ENCODE assay signal across 12 cellular contexts in the genomic region with DNA sequence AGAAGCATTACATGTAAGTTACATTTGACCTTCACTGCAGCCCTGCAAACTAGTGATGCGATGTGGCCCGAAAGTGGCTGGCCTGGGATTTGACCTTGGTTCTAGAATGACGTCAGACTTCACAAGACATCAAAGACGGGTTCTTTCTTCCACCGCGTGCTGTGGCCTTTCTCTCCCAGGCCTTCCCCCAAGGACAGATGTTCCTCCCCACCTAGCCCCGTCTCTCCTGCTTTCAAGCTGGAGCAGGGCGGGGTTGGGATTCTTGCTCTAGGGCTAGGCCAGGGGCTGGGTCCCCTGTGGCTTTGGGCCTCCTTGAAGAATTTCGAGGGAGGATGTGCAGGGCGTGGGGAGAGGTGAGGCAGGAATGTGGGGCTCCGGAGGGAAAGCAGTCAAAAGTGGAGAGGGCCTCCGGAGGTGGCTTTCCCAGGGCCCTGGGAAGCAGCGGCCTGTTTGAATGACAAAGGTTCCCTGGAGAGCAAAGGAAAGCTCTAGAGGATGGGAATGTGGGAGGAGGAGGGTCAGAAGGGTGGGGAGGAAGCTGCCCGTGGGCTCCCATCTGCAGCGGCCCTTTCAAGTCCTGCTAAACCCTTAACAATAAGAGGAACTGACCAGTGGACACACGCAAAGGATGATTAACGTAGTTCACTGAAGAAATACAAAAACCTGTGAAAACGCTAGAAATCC. TPM values are rescaled to one million over a fixed set of nuclear protein-coding genes. Genes with fewer than 3 reads are reported as not detected.
DNase-seq lines count a peak whose midpoint lies in the region; ATAC-seq, FAIRE-seq and TF ChIP-seq lines count a peak whose summit lies in the region.
"Had no signal": no experiment of that assay in that cellular context is flagged by ENCODE, and none has a peak within 500 bp of the region (broad histone marks: within the 10 kb centered on the region; RNA-seq: fewer than 3 reads in every experiment).

No MANE protein-coding gene starts in this region.

- H3K4me2 ChIP-seq in H1 (ENCODE audit: insufficient read depth in 1 of 2, low read depth in 2 of 2, low read length in 2 of 2) (peak overlapping the region; percentile 55 to 62), mesendoderm (ENCODE audit: low read length) (no peak overlapping the region)

- H3K4ac ChIP-seq in H1 (replicated peaks; ENCODE audit: insufficient read length, low read depth, low read length) (peak overlapping the region; percentile 100), mesendoderm (ENCODE audit: low read depth, low read length) (peak overlapping the region; percentile 95)

- H2BK15ac ChIP-seq in H1 (ENCODE audit: low read length) (no peak overlapping the region), mesendoderm (replicated peaks; ENCODE audit: low read depth) (no peak overlapping the region)

- H2BK20ac ChIP-seq in H1 (ENCODE audit: low read length) = peak overlapping the region; percentile 100

- no peak overlapping the region for H2AFZ ChIP-seq in H1 (ENCODE audit: low read length)

- H2BK5ac ChIP-seq in H1 (ENCODE audit: low read depth, low read length) (peak overlapping the region; percentile 100), mesendoderm (ENCODE audit: low read length) (peak overlapping the region; percentile 98)

- FAIRE-seq in H1 (lab: Jason Lieb, UNC) (peak; percentile 100), urothelium cell line (lab: Jason Lieb, UNC) (peak; percentile 48)
- FAIRE-seq: G401.6 had no signal

- CTCF ChIA-PET in H1 (lab: Charles Lee; ENCODE audit: partially characterized antibody) = interaction anchor here (0.7 to 1.4 kb wide), 4 partner anchors 64 to 135 kb away, joined by 3 to 6 read pairs (median 4); no protein-coding TSS in a partner anchor

- H3K4me1 Mint-ChIP-seq in activated T-cell treated with anti-CD3 and anti-CD28 coated beads, Interleukin-2, amount 50 U/mL, for 24 hours (ENCODE audit: low read depth) = no peaks in the 10 kb centered on the region
- peaks cover 4% of the 10 kb centered on the region for H3K4me1 Mint-ChIP-seq in T-helper 17 cell
- H3K4me1 Mint-ChIP-seq: activated CD4-positive, alpha-beta T cell treated with anti-CD3 and anti-CD28 coated beads for 36 hours; CD14-positive monocyte had no signal

- peak overlapping the region; percentile 96 for H3K27ac ChIP-seq in H1 (ENCODE audit: low read depth, low read length)
- H3K27ac ChIP-seq in mesendoderm (ENCODE audit: low read depth, low read length) = peak overlapping the region; percentile 98

- H3K18ac ChIP-seq in H1 (ENCODE audit: extremely low read depth, low read length) = peak overlapping the region; percentile 99
- H3K18ac ChIP-seq in mesendoderm (ENCODE audit: low read length) = peak overlapping the region; percentile 98

- ATAC-seq in T-helper 17 cell = no peak
- ATAC-seq: activated CD4-positive, alpha-beta T cell treated with anti-CD3 and anti-CD28 coated beads for 36 hours had no signal

- no peaks in the 10 kb centered on the region for H4K20me1 ChIP-seq in H1 (replicated peaks in 1 of 2; ENCODE audit: control insufficient read depth in 1 of 2, insufficient read depth in 2 of 2, low read length in 2 of 2)

- no peaks in the 10 kb centered on the region for H3K9me3 Mint-ChIP-seq in activated T-cell treated with anti-CD3 and anti-CD28 coated beads, Interleukin-2, amount 50 U/mL, for 24 hours

- peak overlapping the region; percentile 99; the same call in 1 of the 2 replicates for H4K8ac ChIP-seq in H1 (ENCODE audit: extremely low read depth, insufficient read depth, low read length)
- H4K8ac ChIP-seq in mesendoderm (ENCODE audit: low read depth, low read length) = no peak overlapping the region

- H4K91ac ChIP-seq in H1 (replicated peaks; ENCODE audit: insufficient read length, low read length) = peak overlapping the region; percentile 100

- no peak overlapping the region for H3K14ac ChIP-seq in H1 (ENCODE audit: insufficient read length)

- DNase-seq in NCI-H226 = peak; percentile 14
- DNase-seq in H1 (ENCODE audit: low read depth in 1 of 2, low spot score in 2 of 2) = peak; percentile 87 to 99
- peak; percentile 100 for DNase-seq in mesendoderm
- DNase-seq in urothelium cell line (ENCODE audit: low spot score) = peak; percentile 75
- DNase-seq in activated T-cell treated with anti-CD3 and anti-CD28 coated beads, Interleukin-2, amount 50 U/mL, for 24 hours = no peak
- no peak for DNase-seq in T-helper 17 cell
- DNase-seq in activated CD4-positive, alpha-beta T cell treated with anti-CD3 and anti-CD28 coated beads for 4 hours = no peak
- DNase-seq: activated CD4-positive, alpha-beta T cell treated with anti-CD3 and anti-CD28 coated beads for 36 hours; NCI-H1694 treated with DMSO at 0.1 percent for 48 hours; stimulated activated CD4-positive, alpha-beta T cell treated with anti-CD3 and anti-CD28 coated beads, Interleukin-4, amount 100 ng/mL, for 24 hours had no signal

- TF ChIP-seq CTCF in H1 (IDR thresholded peaks at IDR 0.05; ENCODE audit: control extremely low read depth in 1 of 3, insufficient read depth in 1 of 3, low read depth in 1 of 3, low read length in 3 of 3) = no peak

- H4K5ac ChIP-seq in H1 (ENCODE audit: insufficient read length, low read depth, low read length) (peak overlapping the region; percentile 95), mesendoderm (ENCODE audit: low read length) (peak overlapping the region; percentile 10)

- H3K79me1 ChIP-seq in H1 (ENCODE audit: low read depth, low read length) (no peaks in the 10 kb centered on the region), mesendoderm (ENCODE audit: low read length) (no peaks in the 10 kb centered on the region)

- H3K4me3 ChIP-seq in H1 (ENCODE audit: extremely low read depth in 1 of 4, insufficient read depth in 2 of 4, low read depth in 3 of 4, low read length in 4 of 4) = peak overlapping the region in 3 of 4 experiments; percentile 4 to 45 (median 7); a peak in 4 of 8 replicates
- H3K4me3 ChIP-seq in mesendoderm (ENCODE audit: low read length) = no peak overlapping the region

- H3K56ac ChIP-seq in H1 (replicated peaks; ENCODE audit: insufficient read length, low read depth, low read length) (peak overlapping the region; percentile 97), mesendoderm (ENCODE audit: low read length) (peak overlapping the region; percentile 91)

- peak overlapping the region; percentile 91 for H2BK12ac ChIP-seq in H1 (ENCODE audit: low read depth, low read length)

- H3K36me3 ChIP-seq in H1 (ENCODE audit: control insufficient read depth in 2 of 4, insufficient read depth in 4 of 4, low read length in 3 of 4) = no peaks in the 10 kb centered on the region
- H3K36me3 ChIP-seq in mesendoderm (ENCODE audit: control insufficient read depth, insufficient read depth, low read length) = no peaks in the 10 kb centered on the region

- peak; percentile 23 to 29 for TF ChIP-seq RAD21 in H1 (IDR thresholded peaks at IDR 0.05 in 1 of 2, conservative IDR thresholded peaks at IDR 0.05 in 1 of 2; ENCODE audit: low read depth in 2 of 2, low read length in 2 of 2)

- H3K27me3 Mint-ChIP-seq in activated T-cell treated with anti-CD3 and anti-CD28 coated beads, Interleukin-2, amount 50 U/mL, for 24 hours = no peaks in the 10 kb centered on the region
- H3K27me3 Mint-ChIP-seq in T-helper 17 cell = peaks cover 34% of the 10 kb centered on the region

- H3K4me1 ChIP-seq in H1 (replicated peaks in 1 of 4; ENCODE audit: control insufficient read depth in 3 of 4, insufficient read depth in 4 of 4, low read length in 3 of 4) = peaks cover 21 to 41% (median 28%) of the 10 kb centered on the region in 4 experiments
- peaks cover 17% of the 10 kb centered on the region for H3K4me1 ChIP-seq in mesendoderm (ENCODE audit: control insufficient read depth, low read depth, low read length)

- H2BK120ac ChIP-seq in H1 (replicated peaks; ENCODE audit: low read depth, low read length) (peak overlapping the region; percentile 85), mesendoderm (ENCODE audit: low read depth, low read length) (peak overlapping the region; percentile 92)

- H2AK5ac ChIP-seq in H1 (ENCODE audit: low read depth, low read length) (peak overlapping the region; percentile 96; the same call in 1 of the 2 replicates), mesendoderm (ENCODE audit: low read length) (peak overlapping the region; percentile 86)

- POLR2A ChIA-PET in H1 (lab: Charles Lee; ENCODE audit: partially characterized antibody) = interaction anchor here (0.7 to 7.6 kb wide), 31 partner anchors 9 to 1023 kb away, joined by 3 to 140 read pairs (median 5); partner anchors contain the start of genes SLC2A1, SLC6A9 and ZNF691

- H3K23me2 ChIP-seq in H1 (ENCODE audit: low read depth, low read length) = no peaks in the 10 kb centered on the region; the same call in 1 of the 2 replicates

- H3K36me3 Mint-ChIP-seq in activated T-cell treated with anti-CD3 and anti-CD28 coated beads, Interleukin-2, amount 50 U/mL, for 24 hours (ENCODE audit: low read depth) = no peaks in the 10 kb centered on the region
- H3K36me3 Mint-ChIP-seq in T-helper 17 cell (ENCODE audit: low read depth) = no peaks in the 10 kb centered on the region
- H3K36me3 Mint-ChIP-seq: CD14-positive monocyte had no signal

- peak in 1 of 2 experiments; percentile 95; a peak in 2 of 3 replicates for TF ChIP-seq EP300 in H1 (IDR thresholded peaks at IDR 0.05; ENCODE audit: borderline replicate concordance in 1 of 2, low read depth in 2 of 2, low read length in 2 of 2)

- H3K4me3 Mint-ChIP-seq in activated T-cell treated with anti-CD3 and anti-CD28 coated beads, Interleukin-2, amount 50 U/mL, for 24 hours = no peak overlapping the region
- no peak overlapping the region for H3K4me3 Mint-ChIP-seq in T-helper 17 cell
- H3K4me3 Mint-ChIP-seq: activated CD4-positive, alpha-beta T cell treated with anti-CD3 and anti-CD28 coated beads for 36 hours had no signal

- no peak overlapping the region for H3K27ac Mint-ChIP-seq in activated T-cell treated with anti-CD3 and anti-CD28 coated beads, Interleukin-2, amount 50 U/mL, for 24 hours
- no peak overlapping the region for H3K27ac Mint-ChIP-seq in T-helper 17 cell
- H3K27ac Mint-ChIP-seq: activated CD4-positive, alpha-beta T cell treated with anti-CD3 and anti-CD28 coated beads for 36 hours; CD14-positive monocyte had no signal

- WGBS in H1 (ENCODE audit: extremely low coverage in 1 of 2, insufficient coverage in 1 of 2, insufficient read length in 1 of 2, insufficient replicate concordance in 2 of 2, low coverage in 1 of 2, low lambda C conversion rate in 2 of 2, missing lambda C conversion rate in 1 of 2), 2 experiments = 2% methylated on average over 18 of the region's 18 CpGs; no CpG with 5 or more reads in 1 of the 2 experiments
- no CpG with 5 or more reads among the region's 18 CpGs for WGBS in mesendoderm (ENCODE audit: extremely low coverage, insufficient coverage, low lambda C conversion rate)

- H3K9ac ChIP-seq in H1 (replicated peaks in 1 of 4; ENCODE audit: extremely low read depth in 1 of 4, low read depth in 3 of 4, low read length in 3 of 4) (peak overlapping the region in 3 of 4 experiments; percentile 46 to 85 (median 82); a peak in 6 of 7 replicates), mesendoderm (ENCODE audit: low read length) (peak overlapping the region; percentile 71)

- no peaks in the 10 kb centered on the region for H3K9me3 ChIP-seq in H1 (ENCODE audit: insufficient read depth in 2 of 2, low read depth in 1 of 2, low read length in 1 of 2)
- no peaks in the 10 kb centered on the region for H3K9me3 ChIP-seq in T-helper 17 cell (ENCODE audit: control insufficient read depth, low read length, poor library complexity, severe bottlenecking)

- H3K79me2 ChIP-seq in H1 (ENCODE audit: control insufficient read depth in 1 of 2, insufficient read depth in 2 of 2, low read length in 2 of 2) (no peaks in the 10 kb centered on the region), mesendoderm (ENCODE audit: control insufficient read depth, insufficient read depth, low read length) (no peaks in the 10 kb centered on the region)

- H3K27me3 ChIP-seq in H1 (replicated peaks in 1 of 4; ENCODE audit: control insufficient read depth in 3 of 4, extremely low read depth in 1 of 4, insufficient read depth in 3 of 4, low read length in 3 of 4) = no peaks in the 10 kb centered on the region
- no peaks in the 10 kb centered on the region for H3K27me3 ChIP-seq in mesendoderm (ENCODE audit: insufficient read depth, low read length, poor library complexity)

- TF ChIP-seq POLR2A in H1 (IDR thresholded peaks at IDR 0.05; ENCODE audit: control extremely low read depth in 1 of 2, low read depth in 2 of 2, low read length in 2 of 2) = no peak; a peak in 2 of 3 replicates

- H3K23ac ChIP-seq in H1 (ENCODE audit: insufficient read length) = no peak overlapping the region
- peak overlapping the region; percentile 31 for H3K23ac ChIP-seq in mesendoderm (ENCODE audit: low read length)

RNA-seq across cellular contexts. Expression of gene SLC2A1, which starts 49.9 kb away (rescaled TPM):
- total RNA-seq in H1 (2021; fragmentation: NEBNext Ultra II Directional; extraction: Animal tissue kit (Norgen Biotek cat#: 25700)) = 230 and 239 TPM in 2 replicates
- polyA plus RNA-seq in H1 (2011; rRNA removed) = 308 and 434 TPM in 2 replicates
- polyA plus RNA-seq in H1 (2011; cell fraction: cytosol; rRNA removed) = 236 TPM
- polyA plus RNA-seq in H1 (2011; cell fraction: nucleus; rRNA removed) = 357 TPM
- polyA plus RNA-seq in H1 (2012, experiment 1 of 2) = 162 to 242 TPM (median 209 TPM) in 4 replicates
- 247 TPM for polyA plus RNA-seq in H1 (2012, experiment 2 of 2)
- 529 TPM for polyA plus RNA-seq in H1 (2013, experiment 1 of 2)
- 510 TPM for polyA plus RNA-seq in H1 (2013, experiment 2 of 2)
- 208 and 234 TPM in 2 replicates for polyA minus RNA-seq in H1 (2011; rRNA and poly(A)+ RNA removed)
- polyA minus RNA-seq in H1 (2011; cell fraction: cytosol; rRNA and poly(A)+ RNA removed) = 142 TPM
- polyA minus RNA-seq in H1 (2011; cell fraction: nucleus; rRNA and poly(A)+ RNA removed) = 197 TPM
- 253 TPM for polyA plus RNA-seq in mesendoderm (2013, experiment 1 of 2)
- polyA plus RNA-seq in mesendoderm (2013, experiment 2 of 2) = 262 TPM
- total RNA-seq in T-helper 17 cell = 10 to 100 TPM; 63.7 to 79.0 TPM

Comparison
In these comparisons a context has a peak if more than half of its experiments do, and no peak if none do; other contexts are left out.
1. DNase-seq: peak in NCI-H226 (single experiment), H1 (2 of 2), mesendoderm (single experiment) and urothelium cell line (single experiment); none in activated T-cell treated with anti-CD3 and anti-CD28 coated beads, Interleukin-2, amount 50 U/mL, for 24 hours (single experiment), T-helper 17 cell (0 of 3) and activated CD4-positive, alpha-beta T cell treated with anti-CD3 and anti-CD28 coated beads for 4 hours (0 of 2).